22 cellular contexts compared by ENCODE assay signal in genomic region chr19:3152431-3152780, GRCh38. TPM values are rescaled to one million over a fixed set of nuclear protein-coding genes. Genes with fewer than 3 reads are reported as not detected.
"Had no signal": no experiment of that assay in that cellular context is flagged by ENCODE, and none has a peak within 500 bp of the region (broad histone marks: within the 10 kb centered on the region; RNA-seq: fewer than 3 reads in every experiment).

No MANE protein-coding gene starts in this region.

- DNase-seq: effector CD4-positive, alpha-beta T cell; endodermal cell; heart left ventricle; hippocampal formation; left colon; naive thymus-derived CD4-positive, alpha-beta T cell; psoas muscle; retina; stimulated activated CD4-positive, alpha-beta T cell treated with anti-CD3 and anti-CD28 coated beads, Interleukin-15, amount 100 ng/mL, for 24 hours; stimulated activated CD4-positive, alpha-beta T cell treated with anti-CD3 and anti-CD28 coated beads, Interleukin-1b, Interleukin-23, amount 100 ng/mL, for 48 hours; stimulated activated CD4-positive, alpha-beta T cell treated with anti-CD3 and anti-CD28 coated beads, Interleukin-4, amount 100 ng/mL, for 24 hours had no signal

- H3K4me3 ChIP-seq: coronary artery, heart left ventricle, psoas muscle, right lobe of liver, tibial nerve had no signal

- H3K9me3 ChIP-seq: heart left ventricle, neutrophil, psoas muscle, right lobe of liver, tibial nerve had no signal

- ATAC-seq: heart left ventricle; left colon; naive thymus-derived CD4-positive, alpha-beta T cell; psoas muscle; right lobe of liver; stimulated activated memory B cell treated with anti-CD40 and anti-IgM and Interleukin-4, amounts not matched to agents 10 μg/mL and 1 μg/mL and 100 μg/mL, for 72 hours had no signal

- H3K4me1 ChIP-seq: psoas muscle, right lobe of liver had no signal

- H3K27ac ChIP-seq: coronary artery, heart left ventricle, neutrophil, psoas muscle, right lobe of liver, tibial nerve had no signal

- H3K36me3 ChIP-seq: right lobe of liver, tibial nerve had no signal

- H3K27me3 ChIP-seq: neutrophil, right lobe of liver had no signal

RNA-seq across cellular contexts. Expression of gene GNA15, which starts 16.6 kb away (rescaled TPM):
- total RNA-seq: endodermal cell, endothelial cell of umbilical vein, lung microvascular endothelial cell had no signal
- polyA plus RNA-seq: neural cell had no signal

RNA-seq across cellular contexts. Expression of gene S1PR4, which starts 26.2 kb away (rescaled TPM):
- total RNA-seq: endodermal cell, kidney epithelial cell, osteoblast, temporal lobe had no signal
- polyA plus RNA-seq: neural cell had no signal
